In the genomic region with DNA sequence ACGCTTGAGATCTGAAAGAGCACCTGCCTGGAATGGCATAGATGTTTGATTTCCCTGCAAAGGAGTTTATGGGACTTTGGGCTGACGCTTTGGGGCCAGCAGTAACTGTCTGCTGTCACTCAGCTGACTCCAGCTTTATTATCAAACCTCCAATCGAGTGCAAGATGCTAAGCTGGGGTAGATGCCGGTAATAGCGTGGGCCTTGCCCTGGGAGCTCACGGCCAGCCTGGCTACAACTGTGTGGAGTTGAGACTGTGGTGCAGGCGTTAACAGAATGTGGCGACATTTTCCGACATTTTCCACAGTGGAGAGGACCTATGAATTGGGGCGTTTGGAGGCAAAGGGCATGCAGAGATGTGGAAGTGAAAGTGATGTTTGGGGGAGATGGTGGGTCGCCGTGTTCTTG, we compare ENCODE assay signal across 8 cellular contexts. TPM values are rescaled to one million over a fixed set of nuclear protein-coding genes. Genes with fewer than 3 reads are reported as not detected.
DNase-seq lines count a peak whose midpoint lies in the region; ATAC-seq, FAIRE-seq and TF ChIP-seq lines count a peak whose summit lies in the region.

No MANE protein-coding gene starts in this region.

- no peak for ATAC-seq in GM19023 (IDR thresholded peaks at IDR 0.05; ENCODE audit: unreplicated experiment)

- H3K27ac ChIP-seq in Peyer's patch (peak overlapping the region in 3 of 4 donors; percentile 58 to 86 (median 85)), esophagus muscularis mucosa (replicated peaks in 1 of 4) (peak overlapping the region in 3 of 4 donors; percentile 81 to 86 (median 85)), prostate gland (peak overlapping the region in 1 of 2 donors; percentile 83)

- TF ChIP-seq CTCF in Peyer's patch (IDR thresholded peaks at IDR 0.05): no peak
- TF ChIP-seq CTCF in esophagus muscularis mucosa (IDR thresholded peaks at IDR 0.05): no peak
- no peak for TF ChIP-seq CTCF in prostate gland (IDR thresholded peaks at IDR 0.05)

- H3K9me3 ChIP-seq in Peyer's patch (no peaks in the 10 kb centered on the region), esophagus muscularis mucosa (no peaks in the 10 kb centered on the region), prostate gland (no peaks in the 10 kb centered on the region)

- peaks cover 0 to 34% (median 12%) of the 10 kb centered on the region in 4 donors for H3K4me1 ChIP-seq in Peyer's patch
- H3K4me1 ChIP-seq in esophagus muscularis mucosa: peaks cover 47 to 72% (median 63%) of the 10 kb centered on the region in 4 donors
- peaks cover 8% of the 10 kb centered on the region for H3K4me1 ChIP-seq in prostate gland (replicated peaks)

- FAIRE-seq in RCC 7860 (lab: Jason Lieb, UNC): no peak

- TF ChIP-seq POLR2A in Peyer's patch (IDR thresholded peaks at IDR 0.05) (no peak), esophagus muscularis mucosa (IDR thresholded peaks at IDR 0.05; ENCODE audit: low read depth) (no peak), prostate gland (IDR thresholded peaks at IDR 0.05) (no peak)

- intact Hi-C loops in esophagus muscularis mucosa (cut with DNase I) (no loop called here), prostate gland (cut with DNase I) (loop anchor here (5.0 kb wide), 1 partner anchor 52 kb away; the partner anchor contains the start of gene EIF3B)

- H3K36me3 ChIP-seq in Peyer's patch (no peaks in the 10 kb centered on the region), esophagus muscularis mucosa (no peaks in the 10 kb centered on the region), prostate gland (no peaks in the 10 kb centered on the region)

- H3K27me3 ChIP-seq in Peyer's patch: no peaks in the 10 kb centered on the region
- no peaks in the 10 kb centered on the region for H3K27me3 ChIP-seq in esophagus muscularis mucosa
- H3K27me3 ChIP-seq in prostate gland (replicated peaks; ENCODE audit: insufficient read depth): no peaks in the 10 kb centered on the region

- no peak for DNase-seq in Peyer's patch
- DNase-seq in esophagus muscularis mucosa (ENCODE audit: extremely low spot score): no peak
- DNase-seq in prostate gland (ENCODE audit: low spot score): no peak
- DNase-seq in RCC 7860 (ENCODE audit: low spot score): no peak
- DNase-seq in DMS 273 treated with DMSO at 0.1 percent for 48 hours (lab: John Stamatoyannopoulos, UW): no peak
- no peak for DNase-seq in mesenteric fat pad (ENCODE audit: low spot score)

- WGBS in esophagus muscularis mucosa: 62% methylated on average over 12 of the region's 12 CpGs
- WGBS in prostate gland: 60% methylated on average over 12 of the region's 12 CpGs

- peak overlapping the region; percentile 73; the same call in 1 of the 2 replicates for H3K4me3 ChIP-seq in GM08714 (ENCODE audit: low read length)
- H3K4me3 ChIP-seq in Peyer's patch: peak overlapping the region; percentile 75 to 92 (median 86)
- H3K4me3 ChIP-seq in esophagus muscularis mucosa: peak overlapping the region; percentile 85 to 99 (median 97)
- peak overlapping the region; percentile 89 to 99 for H3K4me3 ChIP-seq in prostate gland

- TF ChIP-seq EP300 in esophagus muscularis mucosa (IDR thresholded peaks at IDR 0.05): no peak

RNA-seq across cellular contexts. Expression of gene CHST12, which starts 1.3 kb away (rescaled TPM):
- total RNA-seq in Peyer's patch (10 to 100 TPM in 3 of 4 donors, 1 to 10 TPM in 1; 6.0 to 17.3 (median 13.1) TPM), esophagus muscularis mucosa (10 to 100 TPM in 2 of 4 donors, 1 to 10 TPM in 2; 6.6 to 24.0 (median 14.8) TPM), prostate gland (10 to 100 TPM; 22.4 to 36.1 TPM), mesenteric fat pad (19.2 TPM)

RNA-seq across cellular contexts. Expression of gene EIF3B, which starts 50.1 kb away (rescaled TPM):
- total RNA-seq in Peyer's patch: 100 to 1,000 TPM in 2 of 4 donors, 10 to 100 TPM in 2; 75.3 to 156 (median 97.4) TPM
- 100 to 1,000 TPM; 105 to 155 (median 128) TPM for total RNA-seq in esophagus muscularis mucosa
- 100 to 1,000 TPM; 141 to 220 TPM for total RNA-seq in prostate gland
- 150 TPM for total RNA-seq in mesenteric fat pad
